In genomic region chr10:15715619-15716227, GRCh38 we compare ENCODE assay signal across 10 cellular contexts. TPM values are rescaled to one million over a fixed set of nuclear protein-coding genes. Genes with fewer than 3 reads are reported as not detected.
DNase-seq lines count a peak whose midpoint lies in the region; TF ChIP-seq lines count a peak whose summit lies in the region.
"Had no signal": no experiment of that assay in that cellular context is flagged by ENCODE, and none has a peak within 500 bp of the region (broad histone marks: within the 10 kb centered on the region; RNA-seq: fewer than 3 reads in every experiment).

No MANE protein-coding gene starts in this region.

- no peaks in the 10 kb centered on the region for H3K36me3 Mint-ChIP-seq in mesothelial cell of epicardium

- H3K4me3 Mint-ChIP-seq in mesothelial cell of epicardium, result no peak overlapping the region

- no peak overlapping the region for H3K27ac Mint-ChIP-seq in mesothelial cell of epicardium

- H3K4me1 Mint-ChIP-seq in mesothelial cell of epicardium, result peaks cover 14% of the 10 kb centered on the region

- peaks cover 20 to 69% (median 52%) of the 10 kb centered on the region in 10 experiments for H3K4me1 ChIP-seq in BLaER1 treated with 17β-estradiol and CSF1 and Interleukin-3, amounts not matched to agents 10 nM and 100 nM
- H3K4me1 ChIP-seq: SJCRH30 had no signal

- DNase-seq in LNCaP clone FGC (ENCODE audit: low read depth) (no peak), dedifferentiated amniotic fluid mesenchymal stem cell (ENCODE audit: extremely low spot score) (peak; percentile 52), mesothelial cell of epicardium (ENCODE audit: low spot score in 2 of 2, unreplicated experiment in 2 of 2) (no peak), GM20000 (ENCODE audit: low spot score) (no peak), T-helper 9 cell (no peak), superior temporal gyrus (ENCODE audit: extremely low spot score) (no peak)
- DNase-seq in activated CD4-positive, CD25-positive, alpha-beta regulatory T cell (lab: John Stamatoyannopoulos, UW), result no peak

- no peaks in the 10 kb centered on the region for H3K9me3 Mint-ChIP-seq in mesothelial cell of epicardium

- peaks cover 0 to 24% (median 0%) of the 10 kb centered on the region in 11 experiments; a peak in 5 of 22 replicates for H3K27me3 ChIP-seq in BLaER1 treated with 17β-estradiol and CSF1 and Interleukin-3, amounts not matched to agents 10 nM and 100 nM
- H3K27me3 ChIP-seq: SJCRH30 had no signal

- TF ChIP-seq CTCF in LNCaP clone FGC (IDR thresholded peaks at IDR 0.05; ENCODE audit: control insufficient read depth, extremely low read depth, insufficient read depth) (peak; percentile 70), mesothelial cell of epicardium (IDR thresholded peaks at IDR 0.05; ENCODE audit: unreplicated experiment) (peak; percentile 42), GM20000 (IDR thresholded peaks at IDR 0.05; ENCODE audit: extremely low read depth, missing control alignments) (no peak)

- H3K4me3 ChIP-seq in BLaER1 treated with 17β-estradiol and CSF1 and Interleukin-3, amounts not matched to agents 10 nM and 100 nM, result peak overlapping the region in 2 of 10 experiments; percentile 49 to 89; a peak in 4 of 20 replicates
- H3K4me3 ChIP-seq in LNCaP clone FGC (ENCODE audit: low read depth, low read length), result no peak overlapping the region
- H3K4me3 ChIP-seq: SJCRH30 had no signal

- H3K27me3 Mint-ChIP-seq in mesothelial cell of epicardium (ENCODE audit: low read depth), result peaks cover 54% of the 10 kb centered on the region

- H3K9ac ChIP-seq in BLaER1 treated with 17β-estradiol and CSF1 and Interleukin-3, amounts not matched to agents 10 nM and 100 nM, result peak overlapping the region in 2 of 11 experiments; percentile 11 to 35; a peak in 2 of 22 replicates

- peak overlapping the region in 8 of 11 experiments; percentile 15 to 95 (median 72); a peak in 14 of 22 replicates for H3K4me2 ChIP-seq in BLaER1 treated with 17β-estradiol and CSF1 and Interleukin-3, amounts not matched to agents 10 nM and 100 nM

- H4K20me1 ChIP-seq in BLaER1 treated with 17β-estradiol and CSF1 and Interleukin-3, amounts not matched to agents 10 nM and 100 nM, result no peaks in the 10 kb centered on the region

- no peak overlapping the region for H3K27ac ChIP-seq in BLaER1 treated with 17β-estradiol and CSF1 and Interleukin-3, amounts not matched to agents 10 nM and 100 nM
- H3K27ac ChIP-seq: neutrophil, SJCRH30 had no signal

- peaks cover 0 to 51% (median 0%) of the 10 kb centered on the region in 11 experiments; a peak in 8 of 22 replicates for H3K36me3 ChIP-seq in BLaER1 treated with 17β-estradiol and CSF1 and Interleukin-3, amounts not matched to agents 10 nM and 100 nM
- H3K36me3 ChIP-seq: neutrophil, SJCRH30 had no signal

- no peaks in the 10 kb centered on the region; a peak in 1 of 22 replicates for H3K9me3 ChIP-seq in BLaER1 treated with 17β-estradiol and CSF1 and Interleukin-3, amounts not matched to agents 10 nM and 100 nM (replicated peaks in 1 of 11)
- H3K9me3 ChIP-seq: neutrophil, SJCRH30 had no signal

RNA-seq across cellular contexts. Expression of gene ITGA8, which starts 4.0 kb away (rescaled TPM):
- 19.2 to 21.8 TPM (median 21.7 TPM) in 3 replicates for total RNA-seq in mesothelial cell of epicardium
- total RNA-seq: SJCRH30 had no signal
